8 cellular contexts compared by ENCODE assay signal in genomic region chr17:18258356-18259038, GRCh38. TPM values are rescaled to one million over a fixed set of nuclear protein-coding genes. Genes with fewer than 3 reads are reported as not detected.
DNase-seq lines count a peak whose midpoint lies in the region; ATAC-seq and TF ChIP-seq lines count a peak whose summit lies in the region.

Gene FLII, minus strand, starts transcription at chr17:18258738. Its CDS starts 48 bp downstream, at chr17:18258690.

- peak; percentile 70 for DNase-seq in AG08395 (ENCODE audit: low spot score)
- DNase-seq in activated CD4-positive, alpha-beta T cell treated with anti-CD3 and anti-CD28 coated beads, Interleukin-2, amount 50 U/mL, for 24 hours (ENCODE audit: low read depth in 1 of 2, low spot score in 1 of 2) = peak; percentile 29 to 35
- peak in 1 of 2 donors; percentile 12 for DNase-seq in dermis microvascular lymphatic vessel endothelial cell (ENCODE audit: low read depth in 2 of 2)
- DNase-seq in left lung = peak; percentile 53 to 93
- peak; percentile 36 for DNase-seq in stimulated activated CD4-positive, alpha-beta T cell treated with anti-CD3 and anti-CD28 coated beads, Interleukin-1b, Interleukin-23, amount 100 ng/mL, for 48 hours
- no peak for DNase-seq in amniotic stem cell (lab: John Stamatoyannopoulos, UW)

- no peaks in the 10 kb centered on the region for H3F3A ChIP-seq in Loucy (ENCODE audit: low read depth)

- H3K9me2 ChIP-seq in Loucy (replicated peaks; ENCODE audit: low read depth, low read length) = no peaks in the 10 kb centered on the region

- ATAC-seq in GM19025 (IDR thresholded peaks at IDR 0.05; ENCODE audit: low read depth, unreplicated experiment) = peak; percentile 29
- peak; percentile 66 for ATAC-seq in left lung

- H3K9me3 ChIP-seq in Loucy (ENCODE audit: insufficient read depth, low read depth, low read length) = no peaks in the 10 kb centered on the region
- no peaks in the 10 kb centered on the region for H3K9me3 ChIP-seq in left lung

- H3K4me3 ChIP-seq in Loucy (ENCODE audit: low read length, poor library complexity, severe bottlenecking) = peak within 1 kb of the TSS; percentile 93
- peak within 1 kb of the TSS; percentile 98 to 99 for H3K4me3 ChIP-seq in left lung

- peak within 1 kb of the TSS; percentile 92 to 99 for H3K27ac ChIP-seq in left lung

- intact Hi-C loops in left lung (cut with DNase I) = no loop called here

- H2AFZ ChIP-seq in Loucy (ENCODE audit: low read length) = peak within 1 kb of the TSS; percentile 99

- H3K9ac ChIP-seq in Loucy (ENCODE audit: low read depth, low read length, poor library complexity, severe bottlenecking) = peak within 1 kb of the TSS; percentile 84

- H3K4me2 ChIP-seq in Loucy (ENCODE audit: low read depth, low read length, poor library complexity, severe bottlenecking) = peak within 1 kb of the TSS; percentile 80

- H3K4me1 ChIP-seq in Loucy (ENCODE audit: insufficient read depth, low read length, poor library complexity, severe bottlenecking) (peaks cover 27% of the 10 kb centered on the region), left lung (peaks cover 22 to 48% of the 10 kb centered on the region in 2 donors)

- H3K27me3 ChIP-seq in Loucy (ENCODE audit: insufficient read depth, low read length, poor library complexity, severe bottlenecking) (no peaks in the 10 kb centered on the region), left lung (no peaks in the 10 kb centered on the region)

- H3K36me3 ChIP-seq in Loucy (ENCODE audit: insufficient read depth, low read length) (peaks cover 16% of the 10 kb centered on the region; the same call in 1 of the 2 replicates), left lung (peaks cover 0 to 42% of the 10 kb centered on the region in 2 donors)

- peaks cover 25% of the 10 kb centered on the region for H4K20me1 ChIP-seq in Loucy (ENCODE audit: insufficient read depth, low read length, poor library complexity, severe bottlenecking)

- no peak for TF ChIP-seq CTCF in Loucy (conservative IDR thresholded peaks at IDR 0.05; ENCODE audit: low read length)
- TF ChIP-seq CTCF in left lung (IDR thresholded peaks at IDR 0.05) = no peak

- peaks cover 40% of the 10 kb centered on the region for H3K79me2 ChIP-seq in Loucy (ENCODE audit: insufficient read depth, low read length)

RNA-seq across cellular contexts. Expression of gene FLII, which starts in this region (rescaled TPM):
- total RNA-seq in dermis microvascular lymphatic vessel endothelial cell = 280 and 292 TPM in 2 replicates
- 100 to 1,000 TPM; 313 to 381 TPM for total RNA-seq in left lung
